8 cellular contexts compared by ENCODE assay signal in genomic region chr2:87077028-87077446, GRCh38. TPM values are rescaled to one million over a fixed set of nuclear protein-coding genes. Genes with fewer than 3 reads are reported as not detected.
DNase-seq lines count a peak whose midpoint lies in the region; ATAC-seq and TF ChIP-seq lines count a peak whose summit lies in the region.
"Not testable (repeated sequence)": the region's sequence is repeated elsewhere in the genome, so short reads cannot be mapped to it uniquely, and the experiment has no call there.

No MANE protein-coding gene starts in this region.

- TF ChIP-seq CTCF in HFFc6 (IDR thresholded peaks at IDR 0.05); OCI-LY7 (conservative IDR thresholded peaks at IDR 0.05; ENCODE audit: low read length); osteocyte (IDR thresholded peaks at IDR 0.05): not testable (repeated sequence)

- H3K27me3 Mint-ChIP-seq in CD8-positive, alpha-beta memory T cell; HFFc6 (ENCODE audit: insufficient read depth); activated T-cell treated with anti-CD3 and anti-CD28 coated beads, Interleukin-2, amount 50 U/mL, for 4 hours (ENCODE audit: low read depth); osteocyte (ENCODE audit: unreplicated experiment): not testable (repeated sequence)

- H3K4me1 Mint-ChIP-seq in CD8-positive, alpha-beta memory T cell: peaks cover 6 to 15% (median 13%) of the 10 kb centered on the region in 3 donors
- H3K4me1 Mint-ChIP-seq in HFFc6 (ENCODE audit: low read depth); activated T-cell treated with anti-CD3 and anti-CD28 coated beads, Interleukin-2, amount 50 U/mL, for 4 hours (ENCODE audit: low read depth); osteocyte (ENCODE audit: unreplicated experiment): not testable (repeated sequence)

- H3K27ac Mint-ChIP-seq in CD8-positive, alpha-beta memory T cell: peak overlapping the region; percentile 91 to 98 (median 96)
- H3K27ac Mint-ChIP-seq in HFFc6: peak overlapping the region; percentile 92
- peak overlapping the region; percentile 98 for H3K27ac Mint-ChIP-seq in osteocyte (ENCODE audit: unreplicated experiment)

- POLR2A ChIA-PET in CD8-positive, alpha-beta memory T cell (lab: Charles Lee); OCI-LY7 (lab: Charles Lee): not testable (repeated sequence)

- not testable (repeated sequence) for BruUV-seq in OCI-LY7 (replicated peaks; lab: Mats Ljungman, UMichigan)

- not testable (repeated sequence) for H4K20me1 ChIP-seq in OCI-LY7 (ENCODE audit: insufficient read depth, low read length)

- H3K4me2 ChIP-seq in OCI-LY7 (ENCODE audit: low read length): peak overlapping the region; percentile 51; the same call in 1 of the 2 replicates

- not testable (repeated sequence) for ATAC-seq in activated T-cell treated with anti-CD3 and anti-CD28 coated beads, Interleukin-2, amount 50 U/mL, for 4 hours

- H3K4me1 ChIP-seq in CD8-positive, alpha-beta memory T cell (ENCODE audit: insufficient read depth, low read length); OCI-LY7 (ENCODE audit: insufficient read depth, low read length, poor library complexity, severe bottlenecking); duodenal mucosa (ENCODE audit: control insufficient read depth in 1 of 2, insufficient read depth in 2 of 2, low read length in 2 of 2); iPS-20b (ENCODE audit: insufficient read depth, low read length): not testable (repeated sequence)

- not testable (repeated sequence) for H3K9me3 Mint-ChIP-seq in CD8-positive, alpha-beta memory T cell; HFFc6; activated T-cell treated with anti-CD3 and anti-CD28 coated beads, Interleukin-2, amount 50 U/mL, for 4 hours; osteocyte (ENCODE audit: unreplicated experiment)

- not testable (repeated sequence) for H3K36me3 Mint-ChIP-seq in CD8-positive, alpha-beta memory T cell; HFFc6 (ENCODE audit: low read depth); activated T-cell treated with anti-CD3 and anti-CD28 coated beads, Interleukin-2, amount 50 U/mL, for 4 hours (ENCODE audit: insufficient read depth); osteocyte (ENCODE audit: unreplicated experiment)

- H3K79me2 ChIP-seq in OCI-LY7 (ENCODE audit: insufficient read depth, low read depth, low read length): peaks cover 11% of the 10 kb centered on the region; the same call in 1 of the 2 replicates

- peak overlapping the region; percentile 55 for H3K4me3 ChIP-seq in CD8-positive, alpha-beta memory T cell (ENCODE audit: low read length)
- H3K4me3 ChIP-seq in OCI-LY7 (ENCODE audit: low read depth, low read length, poor library complexity, severe bottlenecking) (peak overlapping the region; percentile 78), duodenal mucosa (ENCODE audit: low read depth in 1 of 2, low read length in 2 of 2) (peak overlapping the region; percentile 58 to 59), iPS-20b (ENCODE audit: low read length) (peak overlapping the region; percentile 77)

- H3K9me3 ChIP-seq in CD8-positive, alpha-beta memory T cell (ENCODE audit: low read length); OCI-LY7 (ENCODE audit: low read length); duodenal mucosa (ENCODE audit: control insufficient read depth in 1 of 2, low read length in 2 of 2); iPS-20b (ENCODE audit: insufficient read depth, low read depth, low read length): not testable (repeated sequence)

- H3K9ac ChIP-seq in duodenal mucosa (ENCODE audit: low read depth in 1 of 2, low read length in 2 of 2): peak overlapping the region in 1 of 2 donors; percentile 30
- peak overlapping the region; percentile 79 for H3K9ac ChIP-seq in iPS-20b (ENCODE audit: low read depth, low read length)

- intact Hi-C loops in OCI-LY7 (cut with micrococcal nuclease; ENCODE audit: unreplicated experiment): not testable (repeated sequence)

- CTCF ChIA-PET in CD8-positive, alpha-beta memory T cell (lab: Charles Lee); OCI-LY7 (lab: Charles Lee; ENCODE audit: unreplicated experiment): not testable (repeated sequence)

- H3K36me3 ChIP-seq in CD8-positive, alpha-beta memory T cell (ENCODE audit: insufficient read depth, low read length); OCI-LY7 (ENCODE audit: insufficient read depth, low read length); duodenal mucosa (ENCODE audit: control insufficient read depth in 1 of 2, insufficient read depth in 2 of 2, low read length in 2 of 2); iPS-20b (ENCODE audit: insufficient read depth, low read depth, low read length): not testable (repeated sequence)

- H3K9me2 ChIP-seq in OCI-LY7 (ENCODE audit: insufficient read depth, low read length): not testable (repeated sequence)

- peak in 2 of 5 donors; percentile 4 to 32 for DNase-seq in CD8-positive, alpha-beta memory T cell
- DNase-seq in HFFc6; OCI-LY7 (ENCODE audit: low spot score); substantia nigra (lab: John Stamatoyannopoulos, UW): not testable (repeated sequence)
- DNase-seq in activated T-cell treated with anti-CD3 and anti-CD28 coated beads, Interleukin-2, amount 50 U/mL, for 4 hours: peak; percentile 34
- DNase-seq in osteocyte (ENCODE audit: extremely low spot score, unreplicated experiment): peak; percentile 89

- H3K4me3 Mint-ChIP-seq in CD8-positive, alpha-beta memory T cell: peak overlapping the region; percentile 88 to 97 (median 93)
- H3K4me3 Mint-ChIP-seq in HFFc6 (peak overlapping the region; percentile 89), osteocyte (ENCODE audit: unreplicated experiment) (peak overlapping the region; percentile 86)
- peak overlapping the region; percentile 90 for H3K4me3 Mint-ChIP-seq in activated T-cell treated with anti-CD3 and anti-CD28 coated beads, Interleukin-2, amount 50 U/mL, for 4 hours

- peak overlapping the region; percentile 69; the same call in 1 of the 2 replicates for H2AFZ ChIP-seq in OCI-LY7 (ENCODE audit: low read length)

- not testable (repeated sequence) for H3K27me3 ChIP-seq in CD8-positive, alpha-beta memory T cell (ENCODE audit: insufficient read depth, low read length, poor library complexity, severe bottlenecking); duodenal mucosa (ENCODE audit: control insufficient read depth in 1 of 2, insufficient read depth in 2 of 2, low read length in 2 of 2); iPS-20b (ENCODE audit: insufficient read depth, low read length)

- peak overlapping the region; percentile 43 for H3K27ac ChIP-seq in CD8-positive, alpha-beta memory T cell (ENCODE audit: low read depth, low read length)
- not testable (repeated sequence) for H3K27ac ChIP-seq in OCI-LY7 (ENCODE audit: low read depth, low read length, poor library complexity, severe bottlenecking); iPS-20b (ENCODE audit: low read length)
- H3K27ac ChIP-seq in duodenal mucosa (ENCODE audit: low read depth, low read length): peak overlapping the region; percentile 80
- H3K27ac ChIP-seq in substantia nigra (ENCODE audit: low read depth, low read length, poor library complexity, severe bottlenecking): peak overlapping the region; percentile 88

RNA-seq across cellular contexts. Expression of gene PLGLB1, which starts 55.4 kb away (rescaled TPM):
- 1 to 10 TPM; 3.2 to 4.4 TPM for total RNA-seq in CD8-positive, alpha-beta memory T cell
- polyA plus RNA-seq in CD8-positive, alpha-beta memory T cell: 1.9 TPM
- total RNA-seq in HFFc6 (2021; fragmentation: NEBNext Ultra II Directional; extraction: Animal tissue kit (Norgen Biotek cat#: 25700)): 1 to 10 TPM in 1 of 6 experiments, under 1 TPM in 2, not detected in 3; 0.47 to 1.4 (median 0.62) TPM
- 1.8 and 3.3 TPM in 2 replicates for total RNA-seq in OCI-LY7 (2014; rRNA removed; shearing (Covaris generic))
- 3.6 and 3.9 TPM in 2 replicates for total RNA-seq in OCI-LY7 (2022)
- total RNA-seq in activated T-cell treated with anti-CD3 and anti-CD28 coated beads, Interleukin-2, amount 50 U/mL, for 4 hours: 1 to 10 TPM in 2 of 3 donors, under 1 TPM in 1; 0.35 to 1.3 (median 1.1) TPM
- 3.3 and 4.4 TPM in 2 replicates for total RNA-seq in osteocyte
